17 cellular contexts compared by ENCODE assay signal in genomic region chr9:109017493-109017892, GRCh38. TPM values are rescaled to one million over a fixed set of nuclear protein-coding genes. Genes with fewer than 3 reads are reported as not detected.
DNase-seq lines count a peak whose midpoint lies in the region; ATAC-seq and TF ChIP-seq lines count a peak whose summit lies in the region.
"Had no signal": no experiment of that assay in that cellular context is flagged by ENCODE, and none has a peak within 500 bp of the region (broad histone marks: within the 10 kb centered on the region; RNA-seq: fewer than 3 reads in every experiment).

No MANE protein-coding gene starts in this region.

- H3K27ac ChIP-seq in thyroid gland = peak overlapping the region; percentile 56 to 99 (median 72)
- H3K27ac ChIP-seq in neural progenitor cell = no peak overlapping the region

- no peaks in the 10 kb centered on the region for H3K9me3 ChIP-seq in thyroid gland
- no peaks in the 10 kb centered on the region for H3K9me3 ChIP-seq in neural progenitor cell (ENCODE audit: low read depth)

- peaks cover 18% of the 10 kb centered on the region for H3F3A ChIP-seq in neural progenitor cell (ENCODE audit: low read depth)

- no peak overlapping the region for H3K4me2 ChIP-seq in neural progenitor cell

- H3K9me3 Mint-ChIP-seq in neural progenitor cell = no peaks in the 10 kb centered on the region
- H3K9me3 Mint-ChIP-seq: activated T-cell treated with anti-CD3 and anti-CD28 coated beads, Interleukin-2, amount 50 U/mL, for 4 hours; H9 had no signal

- H3K36me3 ChIP-seq in thyroid gland = peaks cover 0 to 7% of the 10 kb centered on the region in 2 donors
- peaks cover 16% of the 10 kb centered on the region for H3K36me3 ChIP-seq in neural progenitor cell

- no peak overlapping the region for H3K4me3 Mint-ChIP-seq in neural progenitor cell
- H3K4me3 Mint-ChIP-seq: activated T-cell treated with anti-CD3 and anti-CD28 coated beads, Interleukin-2, amount 50 U/mL, for 4 hours; H9 had no signal

- TF ChIP-seq CTCF in thyroid gland (IDR thresholded peaks at IDR 0.05) (no peak), neural progenitor cell (IDR thresholded peaks at IDR 0.05) (no peak)

- peaks cover 12% of the 10 kb centered on the region for H3K36me3 Mint-ChIP-seq in neural progenitor cell

- H3K4me1 Mint-ChIP-seq in neural progenitor cell = peaks cover 15% of the 10 kb centered on the region

- H3K27me3 Mint-ChIP-seq in neural progenitor cell (ENCODE audit: insufficient read depth, low read depth) = no peaks in the 10 kb centered on the region

- no peak overlapping the region for H3K27ac Mint-ChIP-seq in neural progenitor cell
- H3K27ac Mint-ChIP-seq: H9 had no signal

- WGBS in thyroid gland, 2 donors = 80 to 81% methylated on average over 6 of the region's 6 CpGs

- no peak overlapping the region for H2AFZ ChIP-seq in neural progenitor cell (replicated peaks)

- peak; percentile 33 for ATAC-seq in GM21528 (IDR thresholded peaks at IDR 0.05; ENCODE audit: low FRiP score, unreplicated experiment)
- ATAC-seq in HG03342 (IDR thresholded peaks at IDR 0.05; ENCODE audit: unreplicated experiment) = peak; percentile 43
- ATAC-seq: activated CD4-positive, CD25-positive, alpha-beta regulatory T cell treated with anti-CD3 and anti-CD28 coated beads, Interleukin-2, amount 50 U/mL, for 24 hours; activated T-cell treated with anti-CD3 and anti-CD28 coated beads, Interleukin-2, amount 50 U/mL, for 4 hours had no signal

- intact Hi-C loops in thyroid gland (cut with DNase I) = no loop called here

- H3K27me3 ChIP-seq in thyroid gland (no peaks in the 10 kb centered on the region), neural progenitor cell (no peaks in the 10 kb centered on the region)

- H4K20me1 ChIP-seq in neural progenitor cell (ENCODE audit: low read depth) = peaks cover 12% of the 10 kb centered on the region

- H3K79me2 ChIP-seq in neural progenitor cell (ENCODE audit: low read depth) = peaks cover 2% of the 10 kb centered on the region

- H3K4me3 ChIP-seq in thyroid gland (replicated peaks in 1 of 3) = no peak overlapping the region
- no peak overlapping the region for H3K4me3 ChIP-seq in neural progenitor cell

- TF ChIP-seq POLR2A in thyroid gland (IDR thresholded peaks at IDR 0.05) = no peak

- H3K9ac ChIP-seq in neural progenitor cell = no peak overlapping the region

- H3K4me1 ChIP-seq in thyroid gland = peaks cover 43 to 51% of the 10 kb centered on the region in 2 donors
- peaks cover 7% of the 10 kb centered on the region for H3K4me1 ChIP-seq in neural progenitor cell

- peak; percentile 18 for DNase-seq in NOMO-1 treated with DMSO at 0.1 percent for 48 hours (lab: John Stamatoyannopoulos, UW; ENCODE audit: unreplicated experiment)
- no peak for DNase-seq in NOMO-1 treated with dmso at 0.1 percent for 144 hours (lab: John Stamatoyannopoulos, UW; ENCODE audit: unreplicated experiment)
- no peak for DNase-seq in thyroid gland
- DNase-seq in OCI-M1 (lab: John Stamatoyannopoulos, UW) = no peak
- DNase-seq in neural progenitor cell (ENCODE audit: low spot score) = no peak
- DNase-seq in NCI-H510A (lab: John Stamatoyannopoulos, UW) = no peak
- DNase-seq: 8988T; activated T-cell treated with anti-CD3 and anti-CD28 coated beads, Interleukin-2, amount 50 U/mL, for 4 hours; anterior cingulate cortex; dermis blood vessel endothelial cell; H9; mesendoderm; NCI-H2107; stimulated activated CD4-positive, alpha-beta T cell treated with anti-CD3 and anti-CD28 coated beads, Interleukin-15, amount 100 ng/mL, for 24 hours had no signal

RNA-seq across cellular contexts. Expression of gene CTNNAL1, which starts 4.2 kb away (rescaled TPM):
- total RNA-seq in thyroid gland (100 to 1,000 TPM; 106 to 231 (median 156) TPM), neural progenitor cell (ENCODE audit: low replicate concordance) (102 and 156 TPM in 2 replicates)
